ENCODE assay signal across 8 cellular contexts in the genomic region with DNA sequence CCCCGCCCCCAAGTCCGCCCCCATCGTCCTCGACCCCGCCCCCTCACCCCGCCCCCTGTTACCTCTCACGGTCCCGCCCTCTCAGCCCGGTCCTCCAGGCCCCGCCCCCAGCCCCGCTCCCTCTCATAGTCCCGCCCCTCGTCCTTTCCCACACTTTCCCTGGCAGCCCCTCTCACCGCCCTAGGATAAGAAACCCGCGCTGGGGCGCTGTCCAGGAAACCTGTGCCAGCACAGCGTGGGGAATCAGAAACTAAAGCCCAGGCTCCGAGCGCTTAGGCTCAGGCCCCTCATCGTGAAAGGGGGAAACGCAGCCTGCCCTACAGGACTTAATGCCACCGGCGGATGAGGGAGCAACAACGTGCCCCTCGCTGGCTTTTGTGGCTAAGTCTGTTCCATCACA. TPM values are rescaled to one million over a fixed set of nuclear protein-coding genes. Genes with fewer than 3 reads are reported as not detected.
A peak's percentile ranks its signal among the peaks of the same experiment; 100 is the strongest.
DNase-seq lines count a peak whose midpoint lies in the region; ATAC-seq, FAIRE-seq and TF ChIP-seq lines count a peak whose summit lies in the region.

No MANE protein-coding gene starts in this region.

- no peaks in the 10 kb centered on the region for H3K4me1 ChIP-seq in BE2C
- H3K4me1 ChIP-seq in astrocyte (ENCODE audit: insufficient read depth, low read length), result peaks cover 11% of the 10 kb centered on the region

- H3K4me3 Mint-ChIP-seq in astrocyte (ENCODE audit: unreplicated experiment), result no peak overlapping the region

- H3K4me2 ChIP-seq in astrocyte (ENCODE audit: low read length), result peak overlapping the region; percentile 69

- no peak overlapping the region for H2AFZ ChIP-seq in astrocyte (ENCODE audit: low read depth, low read length)

- TF ChIP-seq CTCF in BE2C (IDR thresholded peaks at IDR 0.05; ENCODE audit: low read depth, low read length) (0 out of 2 replicates have a peak, but pooled peaks have one; percentile 9), astrocyte (IDR thresholded peaks at IDR 0.05; ENCODE audit: insufficient read depth, low read depth, low read length) (no peak), GM10266 (IDR thresholded peaks at IDR 0.05; ENCODE audit: control insufficient read depth, insufficient read depth, low read depth, missing control alignments) (no peak)

- no peaks in the 10 kb centered on the region for H3K36me3 Mint-ChIP-seq in astrocyte (ENCODE audit: low read depth, unreplicated experiment)

- H3K4me1 Mint-ChIP-seq in astrocyte (ENCODE audit: low read depth, unreplicated experiment), result peaks cover 14% of the 10 kb centered on the region

- no peak overlapping the region for H3K27ac Mint-ChIP-seq in astrocyte (ENCODE audit: unreplicated experiment)

- H3K27ac ChIP-seq in astrocyte (ENCODE audit: low read depth, low read length), result no peak overlapping the region

- H3K9me3 ChIP-seq in BE2C, result no peaks in the 10 kb centered on the region
- H3K9me3 ChIP-seq in astrocyte (ENCODE audit: insufficient read depth, low read depth, low read length), result no peaks in the 10 kb centered on the region

- H3K27me3 ChIP-seq in BE2C (peaks cover 25% of the 10 kb centered on the region), astrocyte (ENCODE audit: insufficient read depth, low read length) (peaks cover 2% of the 10 kb centered on the region)

- no peaks in the 10 kb centered on the region for H3K9me3 Mint-ChIP-seq in astrocyte (ENCODE audit: unreplicated experiment)

- no peak for ATAC-seq in GM19452 (IDR thresholded peaks at IDR 0.05; ENCODE audit: unreplicated experiment)

- no peaks in the 10 kb centered on the region for H3K79me2 ChIP-seq in astrocyte (ENCODE audit: insufficient read depth, low read length)

- H3K4me3 ChIP-seq in BE2C (ENCODE audit: low read depth, low read length) (peak overlapping the region; percentile 45), astrocyte (ENCODE audit: insufficient read depth, low read depth, low read length) (no peak overlapping the region)

- DNase-seq in BE2C (peak; percentile 93), NAMALWA (ENCODE audit: low spot score) (peak; percentile 47), astrocyte (ENCODE audit: low read depth) (no peak), iPS-NIHi11 (ENCODE audit: low spot score) (peak; percentile 90), NCI-H774 (lab: John Stamatoyannopoulos, UW) (no peak), GM10266 (ENCODE audit: extremely low spot score) (no peak)
- DNase-seq in stimulated activated CD4-positive, alpha-beta T cell treated with anti-CD3 and anti-CD28 coated beads, Interleukin-4, amount 100 ng/mL, for 4 hours, result peak; percentile 4 to 27

- no peak for FAIRE-seq in astrocyte (lab: Jason Lieb, UNC)

- no peak overlapping the region for H3K9ac ChIP-seq in astrocyte (ENCODE audit: low read length)

- H4K20me1 ChIP-seq in astrocyte (ENCODE audit: insufficient read depth, low read length), result no peaks in the 10 kb centered on the region

- peaks cover 24% of the 10 kb centered on the region for H3K27me3 Mint-ChIP-seq in astrocyte (ENCODE audit: low read depth, unreplicated experiment)

- H3K36me3 ChIP-seq in BE2C (no peaks in the 10 kb centered on the region), astrocyte (ENCODE audit: insufficient read depth, low read length) (no peaks in the 10 kb centered on the region)

RNA-seq across cellular contexts. Expression of gene TRPM1, which starts 20.9 kb away (rescaled TPM):
- 0.17 TPM for polyA plus RNA-seq in BE2C (2012; ENCODE audit: insufficient read depth, insufficient read length, low read depth)
- not detected in 2 replicates for total RNA-seq in astrocyte

Comparison
In these comparisons a context has a peak if more than half of its experiments do, and no peak if none do; other contexts are left out.
1. DNase-seq: peak in BE2C (single experiment), NAMALWA (single experiment), iPS-NIHi11 (single experiment) and stimulated activated CD4-positive, alpha-beta T cell treated with anti-CD3 and anti-CD28 coated beads, Interleukin-4, amount 100 ng/mL, for 4 hours (2 of 2); none in astrocyte (single experiment), NCI-H774 (single experiment) and GM10266 (single experiment).